ENCODE assay signal across 1 cellular context in genomic region chr10:124602646-124603365, GRCh38.
TF ChIP-seq lines count a peak whose summit lies in the region.

No MANE protein-coding gene starts in this region.

TF ChIP-seq in H1, 55 proteins besides CTCF, POLR2A, EP300 and RAD21 (continued from another document):
- TF ChIP-seq, protein P1, sequence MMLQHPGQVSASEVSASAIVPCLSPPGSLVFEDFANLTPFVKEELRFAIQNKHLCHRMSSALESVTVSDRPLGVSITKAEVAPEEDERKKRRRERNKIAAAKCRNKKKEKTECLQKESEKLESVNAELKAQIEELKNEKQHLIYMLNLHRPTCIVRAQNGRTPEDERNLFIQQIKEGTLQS (IDR thresholded peaks at IDR 0.05; ENCODE audit: insufficient read depth, low read depth, low read length): no peak
- no peak for TF ChIP-seq BCL11A (IDR thresholded peaks at IDR 0.05; ENCODE audit: low read depth in 2 of 2, low read length in 2 of 2)
- TF ChIP-seq PHF8 (conservative IDR thresholded peaks at IDR 0.05; ENCODE audit: low read depth, low read length): no peak
- no peak for TF ChIP-seq JUND (IDR thresholded peaks at IDR 0.05; ENCODE audit: low read length)
- TF ChIP-seq CEBPB (IDR thresholded peaks at IDR 0.05; ENCODE audit: low read depth, low read length): no peak
- TF ChIP-seq HDAC2 (IDR thresholded peaks at IDR 0.05; ENCODE audit: borderline replicate concordance in 1 of 2, low read depth in 2 of 2, low read length in 2 of 2): no peak
- no peak for TF ChIP-seq BRCA1 (IDR thresholded peaks at IDR 0.05; ENCODE audit: low read depth, low read length)
